ENCODE assay signal across 1 cellular context in the genomic region with DNA sequence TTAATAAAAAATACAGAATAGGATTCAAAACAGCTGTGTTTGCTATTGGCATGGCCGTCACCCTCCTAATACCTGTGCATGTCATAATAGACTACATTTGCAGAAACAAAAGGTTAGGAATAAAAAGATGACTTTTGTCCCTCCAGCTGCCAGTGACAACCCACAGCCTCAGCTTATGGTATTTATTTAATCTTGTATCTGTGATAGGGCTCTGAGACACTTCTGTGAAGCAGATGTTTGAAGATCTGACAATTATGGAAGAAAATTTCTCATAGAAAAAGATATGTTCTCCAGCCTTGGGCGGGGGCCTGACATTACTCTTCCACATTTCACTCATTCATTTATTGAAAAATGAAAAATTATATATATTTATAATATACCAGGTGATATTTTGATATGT.
TF ChIP-seq lines count a peak whose summit lies in the region.

No MANE protein-coding gene starts in this region.

TF ChIP-seq in GM23338, 12 proteins besides CTCF, POLR2A, EP300 and RAD21 (continued from another document):
- TF ChIP-seq, protein P1, sequence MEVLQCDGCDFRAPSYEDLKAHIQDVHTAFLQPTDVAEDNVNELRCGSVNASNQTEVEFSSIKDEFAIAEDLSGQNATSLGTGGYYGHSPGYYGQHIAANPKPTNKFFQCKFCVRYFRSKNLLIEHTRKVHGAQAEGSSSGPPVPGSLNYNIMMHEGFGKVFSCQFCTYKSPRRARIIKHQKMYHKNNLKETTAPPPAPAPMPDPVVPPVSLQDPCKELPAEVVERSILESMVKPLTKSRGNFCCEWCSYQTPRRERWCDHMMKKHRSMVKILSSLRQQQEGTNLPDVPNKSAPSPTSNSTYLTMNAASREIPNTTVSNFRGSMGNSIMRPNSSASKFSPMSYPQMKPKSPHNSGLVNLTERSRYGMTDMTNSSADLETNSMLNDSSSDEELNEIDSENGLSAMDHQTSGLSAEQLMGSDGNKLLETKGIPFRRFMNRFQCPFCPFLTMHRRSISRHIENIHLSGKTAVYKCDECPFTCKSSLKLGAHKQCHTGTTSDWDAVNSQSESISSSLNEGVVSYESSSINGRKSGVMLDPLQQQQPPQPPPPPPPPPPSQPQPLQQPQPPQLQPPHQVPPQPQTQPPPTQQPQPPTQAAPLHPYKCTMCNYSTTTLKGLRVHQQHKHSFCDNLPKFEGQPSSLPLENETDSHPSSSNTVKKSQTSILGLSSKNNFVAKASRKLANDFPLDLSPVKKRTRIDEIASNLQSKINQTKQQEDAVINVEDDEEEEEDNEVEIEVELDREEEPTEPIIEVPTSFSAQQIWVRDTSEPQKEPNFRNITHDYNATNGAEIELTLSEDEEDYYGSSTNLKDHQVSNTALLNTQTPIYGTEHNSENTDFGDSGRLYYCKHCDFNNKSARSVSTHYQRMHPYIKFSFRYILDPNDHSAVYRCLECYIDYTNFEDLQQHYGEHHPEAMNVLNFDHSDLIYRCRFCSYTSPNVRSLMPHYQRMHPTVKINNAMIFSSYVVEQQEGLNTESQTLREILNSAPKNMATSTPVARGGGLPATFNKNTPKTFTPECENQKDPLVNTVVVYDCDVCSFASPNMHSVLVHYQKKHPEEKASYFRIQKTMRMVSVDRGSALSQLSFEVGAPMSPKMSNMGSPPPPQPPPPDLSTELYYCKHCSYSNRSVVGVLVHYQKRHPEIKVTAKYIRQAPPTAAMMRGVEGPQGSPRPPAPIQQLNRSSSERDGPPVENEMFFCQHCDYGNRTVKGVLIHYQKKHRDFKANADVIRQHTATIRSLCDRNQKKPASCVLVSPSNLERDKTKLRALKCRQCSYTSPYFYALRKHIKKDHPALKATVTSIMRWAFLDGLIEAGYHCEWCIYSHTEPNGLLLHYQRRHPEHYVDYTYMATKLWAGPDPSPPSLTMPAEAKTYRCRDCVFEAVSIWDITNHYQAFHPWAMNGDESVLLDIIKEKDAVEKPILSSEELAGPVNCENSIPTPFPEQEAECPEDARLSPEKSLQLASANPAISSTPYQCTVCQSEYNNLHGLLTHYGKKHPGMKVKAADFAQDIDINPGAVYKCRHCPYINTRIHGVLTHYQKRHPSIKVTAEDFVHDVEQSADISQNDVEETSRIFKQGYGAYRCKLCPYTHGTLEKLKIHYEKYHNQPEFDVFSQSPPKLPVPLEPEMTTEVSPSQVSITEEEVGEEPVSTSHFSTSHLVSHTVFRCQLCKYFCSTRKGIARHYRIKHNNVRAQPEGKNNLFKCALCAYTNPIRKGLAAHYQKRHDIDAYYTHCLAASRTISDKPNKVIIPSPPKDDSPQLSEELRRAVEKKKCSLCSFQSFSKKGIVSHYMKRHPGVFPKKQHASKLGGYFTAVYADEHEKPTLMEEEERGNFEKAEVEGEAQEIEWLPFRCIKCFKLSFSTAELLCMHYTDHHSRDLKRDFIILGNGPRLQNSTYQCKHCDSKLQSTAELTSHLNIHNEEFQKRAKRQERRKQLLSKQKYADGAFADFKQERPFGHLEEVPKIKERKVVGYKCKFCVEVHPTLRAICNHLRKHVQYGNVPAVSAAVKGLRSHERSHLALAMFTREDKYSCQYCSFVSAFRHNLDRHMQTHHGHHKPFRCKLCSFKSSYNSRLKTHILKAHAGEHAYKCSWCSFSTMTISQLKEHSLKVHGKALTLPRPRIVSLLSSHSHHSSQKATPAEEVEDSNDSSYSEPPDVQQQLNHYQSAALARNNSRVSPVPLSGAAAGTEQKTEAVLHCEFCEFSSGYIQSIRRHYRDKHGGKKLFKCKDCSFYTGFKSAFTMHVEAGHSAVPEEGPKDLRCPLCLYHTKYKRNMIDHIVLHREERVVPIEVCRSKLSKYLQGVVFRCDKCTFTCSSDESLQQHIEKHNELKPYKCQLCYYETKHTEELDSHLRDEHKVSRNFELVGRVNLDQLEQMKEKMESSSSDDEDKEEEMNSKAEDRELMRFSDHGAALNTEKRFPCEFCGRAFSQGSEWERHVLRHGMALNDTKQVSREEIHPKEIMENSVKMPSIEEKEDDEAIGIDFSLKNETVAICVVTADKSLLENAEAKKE (CRISPR knock-in tag; IDR thresholded peaks at IDR 0.05) = no peak
- TF ChIP-seq EZH2phosphoT487 (IDR thresholded peaks at IDR 0.05; ENCODE audit: unreplicated experiment) (no peak), CREB1 (CRISPR knock-in tag; IDR thresholded peaks at IDR 0.05; ENCODE audit: low read depth) (no peak)
